ENCODE assay signal across 2 cellular contexts in the genomic region with DNA sequence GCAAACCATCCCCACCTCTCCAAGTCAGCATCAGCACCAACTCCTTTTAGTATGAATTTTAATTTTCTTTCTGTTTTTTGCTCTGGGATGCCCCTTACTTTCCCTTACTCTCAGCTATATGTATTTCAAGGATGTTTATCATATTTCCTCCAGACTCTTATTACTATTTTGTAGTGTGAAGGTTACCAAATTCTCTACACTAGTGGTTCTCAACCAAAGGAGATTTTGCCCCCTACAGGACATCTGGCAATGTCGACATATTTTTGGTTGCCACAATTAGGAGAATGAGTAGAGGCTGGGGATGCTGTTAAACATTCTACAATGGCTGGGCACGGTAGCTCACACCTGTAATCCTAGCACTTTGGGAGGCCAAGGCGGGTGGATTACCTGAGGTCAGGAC.
TF ChIP-seq lines count a peak whose summit lies in the region.

No MANE protein-coding gene starts in this region.

TF ChIP-seq in GM12891, 5 proteins besides CTCF, POLR2A, EP300 and RAD21 (continued from another document):
- TF ChIP-seq SPI1 (IDR thresholded peaks at IDR 0.05; ENCODE audit: low read depth, low read length) (no peak), PAX5 (IDR thresholded peaks at IDR 0.05; ENCODE audit: insufficient read depth, low read length, severe bottlenecking) (no peak), POU2F2 (IDR thresholded peaks at IDR 0.05; ENCODE audit: low read depth, low read length) (no peak)

TF ChIP-seq in endothelial cell of umbilical vein, 7 proteins besides CTCF, POLR2A, EP300 and RAD21:
- TF ChIP-seq, protein P1, sequence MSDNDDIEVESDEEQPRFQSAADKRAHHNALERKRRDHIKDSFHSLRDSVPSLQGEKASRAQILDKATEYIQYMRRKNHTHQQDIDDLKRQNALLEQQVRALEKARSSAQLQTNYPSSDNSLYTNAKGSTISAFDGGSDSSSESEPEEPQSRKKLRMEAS (IDR thresholded peaks at IDR 0.05; ENCODE audit: insufficient read depth, insufficient read length), result no peak
- TF ChIP-seq JUN (IDR thresholded peaks at IDR 0.05; ENCODE audit: borderline replicate concordance, insufficient read depth, insufficient read length, low read depth), result no peak
- TF ChIP-seq MYC (IDR thresholded peaks at IDR 0.05; ENCODE audit: low read depth, low read length), result no peak
- TF ChIP-seq POLR2AphosphoS5 (IDR thresholded peaks at IDR 0.05; ENCODE audit: insufficient read depth, low read depth, low read length), result no peak
- no peak for TF ChIP-seq EZH2 (IDR thresholded peaks at IDR 0.05; ENCODE audit: borderline replicate concordance, low read depth, low read length, severe bottlenecking)
- TF ChIP-seq FOS (IDR thresholded peaks at IDR 0.05; ENCODE audit: borderline replicate concordance, insufficient read depth, low read length), result no peak
